ENCODE assay signal across 25 cellular contexts in the genomic region with DNA sequence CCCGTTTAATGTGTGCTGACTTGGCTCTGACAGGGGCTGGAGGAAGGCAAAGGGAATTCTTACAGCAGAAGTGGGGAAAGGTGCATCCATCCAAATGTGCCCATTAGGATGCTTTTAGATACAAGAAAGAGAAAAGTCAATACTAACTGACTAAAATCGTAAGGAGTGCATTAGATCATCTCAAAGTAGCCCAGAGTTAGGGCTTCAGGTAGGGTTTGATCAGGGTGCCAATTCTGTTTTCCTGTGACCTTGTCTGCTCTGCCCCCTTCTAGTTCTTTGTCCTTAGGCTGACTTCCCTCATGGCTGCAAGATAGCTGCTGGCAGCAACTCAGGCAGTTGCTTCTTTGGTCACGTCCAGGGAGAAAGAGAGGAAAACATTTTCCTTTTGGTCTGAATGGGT.
DNase-seq lines count a peak whose midpoint lies in the region; ATAC-seq, FAIRE-seq and TF ChIP-seq lines count a peak whose summit lies in the region.
"Had no signal": no experiment of that assay in that cellular context is flagged by ENCODE, and none has a peak within 500 bp of the region (broad histone marks: within the 10 kb centered on the region; RNA-seq: fewer than 3 reads in every experiment).

No MANE protein-coding gene starts in this region.

- H4K20me1 ChIP-seq in HepG2 (ENCODE audit: insufficient read depth, low read length) = no peaks in the 10 kb centered on the region
- H4K20me1 ChIP-seq in K562 (replicated peaks; ENCODE audit: control insufficient read depth, insufficient read depth, low read length) = no peaks in the 10 kb centered on the region; the same call in 1 of the 2 replicates
- H4K20me1 ChIP-seq: BLaER1 treated with 17β-estradiol and CSF1 and Interleukin-3, amounts not matched to agents 10 nM and 100 nM had no signal

- H3K4me3 ChIP-seq in HepG2 (replicated peaks in 1 of 3; ENCODE audit: insufficient read depth in 1 of 3, low read depth in 2 of 3, low read length in 3 of 3) (no peak overlapping the region), right lobe of liver (no peak overlapping the region), K562 (no peak overlapping the region), neuronal stem cell (ENCODE audit: low read length in 2 of 2) (no peak overlapping the region)
- H3K4me3 ChIP-seq: BLaER1 treated with 17β-estradiol and CSF1 and Interleukin-3, amounts not matched to agents 10 nM and 100 nM had no signal

- H3K27me3 ChIP-seq in HepG2 (ENCODE audit: control insufficient read depth in 1 of 2, insufficient read depth in 2 of 2, low read length in 2 of 2) (peaks cover 0 to 27% of the 10 kb centered on the region in 2 experiments; a peak in 3 of 5 replicates), right lobe of liver (no peaks in the 10 kb centered on the region), K562 (ENCODE audit: control insufficient read depth in 2 of 2, insufficient read depth in 2 of 2, low read length in 2 of 2) (peaks cover 7 to 62% of the 10 kb centered on the region in 2 experiments; a peak in 4 of 5 replicates), neuronal stem cell (ENCODE audit: control insufficient read depth in 3 of 3, insufficient read depth in 3 of 3, low read depth in 1 of 3, low read length in 3 of 3) (no peaks in the 10 kb centered on the region)

- H3K27ac Mint-ChIP-seq in Calu3 (ENCODE audit: unreplicated experiment) = no peak overlapping the region
- H3K27ac Mint-ChIP-seq: CD8-positive, alpha-beta T cell had no signal

- TF ChIP-seq EP300 in HepG2 (IDR thresholded peaks at IDR 0.05; ENCODE audit: low read depth in 2 of 2, low read length in 2 of 2) = no peak
- TF ChIP-seq EP300 in HepG2 (CRISPR knock-in tag; IDR thresholded peaks at IDR 0.05; ENCODE audit: borderline replicate concordance) = no peak
- TF ChIP-seq EP300 in K562 (IDR thresholded peaks at IDR 0.05; ENCODE audit: low read length) = no peak

- no peaks in the 10 kb centered on the region for H3K9me3 Mint-ChIP-seq in Calu3 (ENCODE audit: low read depth, unreplicated experiment)
- H3K9me3 Mint-ChIP-seq: CD4-positive, alpha-beta T cell; CD8-positive, alpha-beta T cell had no signal

- FAIRE-seq in HepG2 (lab: Jason Lieb, UNC) (no peak), K562 (lab: Jason Lieb, UNC) (no peak), GM12892 (lab: Jason Lieb, UNC) (no peak)
- FAIRE-seq: A204.1, GM12891, GM18507 had no signal

- ATAC-seq in HepG2 = no peak
- ATAC-seq in right lobe of liver = no peak
- no peak for ATAC-seq in K562
- ATAC-seq: CD8-positive, alpha-beta T cell had no signal

- no peak overlapping the region for H3K4ac ChIP-seq in neuronal stem cell (ENCODE audit: low read length)

- H3K79me1 ChIP-seq in neuronal stem cell (ENCODE audit: low read depth, low read length) = no peaks in the 10 kb centered on the region

- no peak overlapping the region for H3K18ac ChIP-seq in neuronal stem cell (ENCODE audit: low read length)

- H3K23ac ChIP-seq in neuronal stem cell (ENCODE audit: low read depth, low read length, poor library complexity) = no peak overlapping the region

- TF ChIP-seq POLR2A in HepG2 (IDR thresholded peaks at IDR 0.05; ENCODE audit: insufficient read depth in 1 of 2, low read depth in 2 of 2, low read length in 2 of 2) (no peak), right lobe of liver (IDR thresholded peaks at IDR 0.05) (no peak), K562 (conservative IDR thresholded peaks at IDR 0.05) (no peak), GM12892 (IDR thresholded peaks at IDR 0.05; ENCODE audit: low read depth, low read length) (no peak)

- H3K9ac ChIP-seq in HepG2 (ENCODE audit: insufficient read depth, low read depth, low read length) = no peak overlapping the region
- H3K9ac ChIP-seq in K562 (ENCODE audit: insufficient read depth in 1 of 2, low read depth in 2 of 2, low read length in 2 of 2) = no peak overlapping the region
- H3K9ac ChIP-seq in neuronal stem cell (ENCODE audit: low read depth, low read length, poor library complexity) = no peak overlapping the region
- H3K9ac ChIP-seq: BLaER1 treated with 17β-estradiol and CSF1 and Interleukin-3, amounts not matched to agents 10 nM and 100 nM had no signal

- H3K79me2 ChIP-seq in HepG2 (ENCODE audit: insufficient read depth, low read length) = no peaks in the 10 kb centered on the region
- H3K79me2 ChIP-seq in K562 (ENCODE audit: control insufficient read depth, insufficient read depth, low read length) = no peaks in the 10 kb centered on the region

- H2AFZ ChIP-seq in HepG2 (ENCODE audit: low read length) (no peak overlapping the region), K562 (ENCODE audit: low read depth, low read length) (no peak overlapping the region), neuronal stem cell (ENCODE audit: low read length) (no peak overlapping the region)

- no peak overlapping the region for H4K91ac ChIP-seq in neuronal stem cell (ENCODE audit: low read depth, low read length, poor library complexity)

- H3K4me1 ChIP-seq in HepG2 (ENCODE audit: insufficient read depth, low read length) (peaks cover 8% of the 10 kb centered on the region), right lobe of liver (no peaks in the 10 kb centered on the region), K562 (replicated peaks in 1 of 2; ENCODE audit: control insufficient read depth in 2 of 2, insufficient read depth in 2 of 2, low read length in 2 of 2) (no peaks in the 10 kb centered on the region), neuronal stem cell (ENCODE audit: control insufficient read depth in 2 of 2, insufficient read depth in 1 of 2, low read depth in 1 of 2, low read length in 2 of 2) (peaks cover 5 to 9% of the 10 kb centered on the region in 2 donors)
- H3K4me1 ChIP-seq: BE2C, Caco-2 had no signal

- no peak overlapping the region for H3K4me3 Mint-ChIP-seq in Calu3 (ENCODE audit: low read depth, unreplicated experiment)
- H3K4me3 Mint-ChIP-seq: CD4-positive, alpha-beta T cell; CD8-positive, alpha-beta T cell had no signal

- H2BK12ac ChIP-seq in neuronal stem cell (ENCODE audit: low read length) = no peak overlapping the region

- intact Hi-C loops in HepG2 (cut with micrococcal nuclease; ENCODE audit: unreplicated experiment) (no loop called here), right lobe of liver (cut with DNase I) (no loop called here), K562 (cut with micrococcal nuclease) (no loop called here), Calu3 (cut with micrococcal nuclease; ENCODE audit: unreplicated experiment) (no loop called here)

- POLR2A ChIA-PET in HepG2 (lab: Yijun Ruan, JAX) = no interaction called here
- POLR2A ChIA-PET in K562 (lab: Yijun Ruan, JAX) = interaction anchor here (0.6 kb wide), 1 partner anchor 143 kb away, joined by 3 read pairs; no protein-coding TSS in a partner anchor

- H3K36me3 ChIP-seq in HepG2 (replicated peaks in 1 of 2; ENCODE audit: control insufficient read depth in 1 of 2, insufficient read depth in 2 of 2, low read length in 2 of 2) (no peaks in the 10 kb centered on the region), right lobe of liver (no peaks in the 10 kb centered on the region), K562 (ENCODE audit: control insufficient read depth, insufficient read depth, low read length) (no peaks in the 10 kb centered on the region), neuronal stem cell (replicated peaks in 1 of 2; ENCODE audit: control insufficient read depth in 2 of 2, insufficient read depth in 2 of 2, low read length in 2 of 2) (no peaks in the 10 kb centered on the region)
- H3K36me3 ChIP-seq: BE2C; BLaER1 treated with 17β-estradiol and CSF1 and Interleukin-3, amounts not matched to agents 10 nM and 100 nM had no signal

- H2BK5ac ChIP-seq in neuronal stem cell (ENCODE audit: low read length) = no peak overlapping the region

- no peak overlapping the region for H3K14ac ChIP-seq in neuronal stem cell (ENCODE audit: low read length)

- in situ Hi-C loops in HepG2 (cut with HindIII; ENCODE audit: extremely low pct_ligation_motif_present, low pct_unique_long_range_greater_than_20kb) = no loop called here
- in situ Hi-C loops in K562 (cut with MboI) = no loop called here

- H3K9me1 ChIP-seq in K562 (ENCODE audit: control insufficient read depth, insufficient read depth, low read length) = no peaks in the 10 kb centered on the region

- TF ChIP-seq CTCF in HepG2 (CRISPR knock-in tag; IDR thresholded peaks at IDR 0.05) = no peak
- no peak for TF ChIP-seq CTCF in right lobe of liver (IDR thresholded peaks at IDR 0.05)
- TF ChIP-seq CTCF in K562 (IDR thresholded peaks at IDR 0.05 in 2 of 3, conservative IDR thresholded peaks at IDR 0.05 in 1 of 3; ENCODE audit: insufficient read depth in 2 of 3, low read depth in 1 of 3, low read length in 3 of 3) = no peak
- no peak for TF ChIP-seq CTCF in Calu3 (IDR thresholded peaks at IDR 0.05; ENCODE audit: unreplicated experiment)

- no peak overlapping the region for H2BK15ac ChIP-seq in neuronal stem cell (ENCODE audit: low read length)

- no peak overlapping the region for H3K27ac ChIP-seq in HepG2 (ENCODE audit: extremely low read length, insufficient read depth, low read length)
- no peak overlapping the region for H3K27ac ChIP-seq in right lobe of liver
- H3K27ac ChIP-seq in K562 (ENCODE audit: extremely low read depth, low read depth, low read length) = no peak overlapping the region
- no peak overlapping the region for H3K27ac ChIP-seq in neuronal stem cell (replicated peaks; ENCODE audit: low read length)
- H3K27ac ChIP-seq: C4-2B had no signal

- H3K4me2 ChIP-seq in HepG2 (ENCODE audit: low read depth, low read length) = no peak overlapping the region
- H3K4me2 ChIP-seq in K562 (ENCODE audit: insufficient read depth, low read length) = no peak overlapping the region
- no peak overlapping the region for H3K4me2 ChIP-seq in neuronal stem cell (ENCODE audit: insufficient read depth, low read length, poor library complexity, severe bottlenecking)

- H3K36me3 Mint-ChIP-seq in Calu3 (ENCODE audit: insufficient read depth, unreplicated experiment) = no peaks in the 10 kb centered on the region
- H3K36me3 Mint-ChIP-seq: CD8-positive, alpha-beta T cell had no signal

- TF ChIP-seq RAD21 in HepG2 (CRISPR knock-in tag; IDR thresholded peaks at IDR 0.05) (no peak), K562 (CRISPR knock-in tag; conservative IDR thresholded peaks at IDR 0.05 in 1 of 2, IDR thresholded peaks at IDR 0.05 in 1 of 2) (no peak)

- no peak for DNase-seq in HepG2 (ENCODE audit: low spot score)
- no peak for DNase-seq in right lobe of liver
- no peak for DNase-seq in K562 (ENCODE audit: extremely low read depth in 1 of 4, low spot score in 3 of 4)
- no peak for DNase-seq in neuronal stem cell (ENCODE audit: low spot score)
- DNase-seq in GM12892 (ENCODE audit: insufficient read length) = no peak
- no peak for DNase-seq in Calu3
- no peak for DNase-seq in NCI-H2171 treated with DMSO at 0.1 percent for 48 hours (lab: John Stamatoyannopoulos, UW)
- DNase-seq: 8988T; ACHN; BE2C; Caco-2; CD4-positive, alpha-beta T cell; CD8-positive, alpha-beta T cell; DMS 273 treated with DMSO at 0.1 percent for 48 hours; DMS153; DMS53; DMS79; DND-41; EL; GDM1 had no signal

- WGBS in HepG2 (ENCODE audit: low lambda C conversion rate) = 0% methylated on average over 3 of the region's 3 CpGs
- 33% methylated on average over 3 of the region's 3 CpGs for WGBS in right lobe of liver (ENCODE audit: insufficient coverage, low coverage, low lambda C conversion rate, missing lambda C conversion rate)
- WGBS in K562 (ENCODE audit: insufficient coverage, low coverage, missing lambda C conversion rate) = 0% methylated on average over 3 of the region's 3 CpGs
- no CpG with 5 or more reads among the region's 3 CpGs for WGBS in neuronal stem cell (ENCODE audit: extremely low coverage in 2 of 2, insufficient read length in 2 of 2, insufficient replicate concordance in 1 of 2), 2 donors

- no TSS peak for BruUV-seq in HepG2 (replicated peaks; lab: Mats Ljungman, UMichigan)
- BruUV-seq in K562 (replicated peaks; lab: Mats Ljungman, UMichigan) = no TSS peak
- BruUV-seq in Calu3 (replicated peaks; lab: Mats Ljungman, UMichigan) = no TSS peak

- no peak overlapping the region for H4K8ac ChIP-seq in neuronal stem cell (ENCODE audit: low read depth, low read length)

- no peak overlapping the region for H2BK120ac ChIP-seq in neuronal stem cell (ENCODE audit: low read depth, low read length)

- H3K9me3 ChIP-seq in HepG2 (ENCODE audit: low read length) (no peaks in the 10 kb centered on the region), right lobe of liver (no peaks in the 10 kb centered on the region), K562 (replicated peaks; ENCODE audit: control insufficient read depth, insufficient read depth, low read depth, low read length) (no peaks in the 10 kb centered on the region), neuronal stem cell (replicated peaks in 1 of 2; ENCODE audit: control insufficient read depth in 2 of 2, insufficient read depth in 1 of 2, low read depth in 1 of 2, low read length in 2 of 2) (no peaks in the 10 kb centered on the region)
- H3K9me3 ChIP-seq: BE2C; BLaER1 treated with 17β-estradiol and CSF1 and Interleukin-3, amounts not matched to agents 10 nM and 100 nM; Caco-2 had no signal

- CTCF ChIA-PET in HepG2 (lab: Yijun Ruan, JAX; ENCODE audit: low intra/inter-chr PET ratio, low total read pairs) (no interaction called here), K562 (lab: Yijun Ruan, JAX; ENCODE audit: low intra/inter-chr PET ratio) (no interaction called here), Calu3 (lab: Charles Lee) (interaction anchor here (1.9 kb wide), 1 partner anchor 152 kb away, joined by 10 read pairs; no protein-coding TSS in a partner anchor)

- no peaks in the 10 kb centered on the region for H3K4me1 Mint-ChIP-seq in Calu3 (ENCODE audit: low read depth, unreplicated experiment)

- H2AK5ac ChIP-seq in neuronal stem cell (ENCODE audit: low read depth, low read length) = peak overlapping the region; percentile 3

- peaks cover 46% of the 10 kb centered on the region for H3K27me3 Mint-ChIP-seq in Calu3 (ENCODE audit: unreplicated experiment)
- H3K27me3 Mint-ChIP-seq: CD4-positive, alpha-beta T cell had no signal
